In the genomic region with DNA sequence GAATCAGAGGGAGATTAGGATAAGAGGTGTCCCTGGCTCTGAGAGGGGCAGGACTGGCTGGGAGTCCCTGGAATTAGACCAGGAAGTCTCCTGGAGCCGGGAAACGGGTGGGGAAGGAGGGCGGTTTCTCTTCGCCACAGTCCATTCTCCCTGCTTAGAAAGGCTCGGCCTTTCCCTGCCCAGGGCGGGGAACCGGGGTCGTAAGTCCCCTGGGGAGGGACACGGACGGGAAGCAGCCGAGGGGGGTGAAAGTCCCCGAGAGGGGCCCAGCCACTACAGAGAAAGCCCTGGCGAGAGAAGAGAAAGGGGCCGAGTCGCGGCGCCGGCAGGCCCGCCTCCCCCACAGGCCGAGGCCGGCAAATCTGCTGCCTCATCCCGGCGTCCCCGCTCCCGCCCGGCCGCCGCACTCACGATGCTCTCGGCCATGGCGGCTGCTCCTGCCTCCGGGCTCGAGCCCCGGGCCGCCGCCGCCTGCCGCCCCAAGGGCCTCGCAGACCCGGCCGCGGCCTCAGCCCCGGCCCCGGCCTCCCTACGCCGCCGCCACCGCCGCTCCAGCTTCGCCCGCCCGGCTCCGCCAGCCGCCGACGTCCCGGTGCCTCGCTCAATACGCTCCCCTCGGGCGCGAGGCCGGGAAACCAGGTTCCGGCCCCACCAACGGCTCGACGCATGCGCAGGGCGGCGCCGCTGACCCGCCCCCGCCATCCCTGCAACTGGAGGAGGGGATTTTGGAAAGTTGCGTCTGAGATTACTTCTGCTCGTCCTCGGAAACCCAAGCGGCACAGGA, we compare ENCODE assay signal across 8 cellular contexts. TPM values are rescaled to one million over a fixed set of nuclear protein-coding genes. Genes with fewer than 3 reads are reported as not detected.
DNase-seq lines count a peak whose midpoint lies in the region; ATAC-seq, FAIRE-seq and TF ChIP-seq lines count a peak whose summit lies in the region.

NPLOC4 (minus strand) TSS at position 608 of the 784 bp plus-strand sequence; CDS start at position 426, 182 bp downstream.
TSPAN10 (plus strand) TSS at position 692 of the 784 bp plus-strand sequence. CDS start 5,217 bp downstream, outside the sequence.

- H3K4me3 Mint-ChIP-seq in T-helper 1 cell treated with Interleukin-12 subunit alpha and Interleukin-12 subunit beta and Interleukin-4 antibody, amounts not matched to agents 30 μg/mL and 1 μg/mL, for 36 hours, result peak within 1 kb of the TSS; percentile 93

- no peaks in the 10 kb centered on the region for H3K27me3 ChIP-seq in right atrium auricular region
- no peaks in the 10 kb centered on the region for H3K27me3 ChIP-seq in psoas muscle (ENCODE audit: insufficient read depth in 3 of 3, low read length in 2 of 3)

- H3K4me1 ChIP-seq in right atrium auricular region (peaks cover 0 to 32% of the 10 kb centered on the region in 2 donors), psoas muscle (peaks cover 40% of the 10 kb centered on the region)

- H3K36me3 Mint-ChIP-seq in T-helper 1 cell treated with Interleukin-12 subunit alpha and Interleukin-12 subunit beta and Interleukin-4 antibody, amounts not matched to agents 30 μg/mL and 1 μg/mL, for 36 hours (ENCODE audit: low read depth), result peaks cover 8% of the 10 kb centered on the region

- 0% methylated on average over 50 to 77 of the region's 77 CpGs for WGBS in psoas muscle, 3 donors

- peak within 1 kb of the TSS; percentile 82 for H3K27ac Mint-ChIP-seq in T-helper 1 cell treated with Interleukin-12 subunit alpha and Interleukin-12 subunit beta and Interleukin-4 antibody, amounts not matched to agents 30 μg/mL and 1 μg/mL, for 36 hours

- intact Hi-C loops in psoas muscle (cut with DNase I), result loop anchor here (2.0 to 5.0 kb wide), 2 partner anchors 30 to 46 kb away; partner anchors contain the start of genes CCDC137 (in 2 of the 2), OXLD1 (in 2 of the 2), ARL16 (in 1 of the 2) and HGS (in 1 of the 2)

- peak; percentile 83 for TF ChIP-seq POLR2A in GM10847 (IDR thresholded peaks at IDR 0.05; ENCODE audit: extremely low read depth, insufficient read length)

- no peaks in the 10 kb centered on the region for H3K27me3 Mint-ChIP-seq in T-helper 1 cell treated with Interleukin-12 subunit alpha and Interleukin-12 subunit beta and Interleukin-4 antibody, amounts not matched to agents 30 μg/mL and 1 μg/mL, for 36 hours (ENCODE audit: low read depth)

- H3K9me3 ChIP-seq in right atrium auricular region, result no peaks in the 10 kb centered on the region
- no peaks in the 10 kb centered on the region for H3K9me3 ChIP-seq in psoas muscle

- peaks cover 11% of the 10 kb centered on the region for H3K4me1 Mint-ChIP-seq in T-helper 1 cell treated with Interleukin-12 subunit alpha and Interleukin-12 subunit beta and Interleukin-4 antibody, amounts not matched to agents 30 μg/mL and 1 μg/mL, for 36 hours (ENCODE audit: low read depth)

- FAIRE-seq in urothelium cell line (lab: Jason Lieb, UNC), result peak; percentile 50

- ATAC-seq in HG02623 (IDR thresholded peaks at IDR 0.05; ENCODE audit: unreplicated experiment), result peak; percentile 76
- peak; percentile 73 to 80 (median 77) for ATAC-seq in psoas muscle

- H3K4me3 ChIP-seq in right atrium auricular region (peak within 1 kb of the TSS; percentile 71 to 93), psoas muscle (peak within 1 kb of the TSS; percentile 94)

- H3K9me3 Mint-ChIP-seq in T-helper 1 cell treated with Interleukin-12 subunit alpha and Interleukin-12 subunit beta and Interleukin-4 antibody, amounts not matched to agents 30 μg/mL and 1 μg/mL, for 36 hours, result no peaks in the 10 kb centered on the region

- no peaks in the 10 kb centered on the region for H3K36me3 ChIP-seq in right atrium auricular region
- H3K36me3 ChIP-seq in psoas muscle (ENCODE audit: insufficient read depth in 1 of 2, low read depth in 1 of 2), result peaks cover 0 to 19% of the 10 kb centered on the region in 2 donors

- peak; percentile 25 for DNase-seq in NCI-H1436 treated with DMSO at 0.1 percent for 48 hours (lab: John Stamatoyannopoulos, UW)
- peak in 55 of 56 donors; percentile 11 to 88 (median 68) for DNase-seq in amygdala (lab: John Stamatoyannopoulos, UW)
- DNase-seq in right atrium auricular region (ENCODE audit: low spot score), result peak; percentile 83
- peak; percentile 87 to 91 for DNase-seq in psoas muscle
- peak; percentile 99 for DNase-seq in urothelium cell line (ENCODE audit: low spot score)

- TF ChIP-seq CTCF in right atrium auricular region (IDR thresholded peaks at IDR 0.05), result peak in 1 of 2 donors; percentile 19
- TF ChIP-seq CTCF in psoas muscle (IDR thresholded peaks at IDR 0.05), result no peak

- H3K27ac ChIP-seq in right atrium auricular region, result peak within 1 kb of the TSS; percentile 74 to 91
- H3K27ac ChIP-seq in psoas muscle, result peak within 1 kb of the TSS; percentile 95

RNA-seq across cellular contexts. Expression of gene NPLOC4, which starts in this region (rescaled TPM):
- 10 to 100 TPM; 69.3 to 70.4 TPM for total RNA-seq in right atrium auricular region
- 100 to 1,000 TPM; 151 to 324 (median 219) TPM for total RNA-seq in psoas muscle
- polyA plus RNA-seq in psoas muscle, result 100 to 1,000 TPM in 2 of 3 donors, 10 to 100 TPM in 1; 87.3 to 414 (median 117) TPM

RNA-seq across cellular contexts. Expression of gene TSPAN10, which starts in this region (rescaled TPM):
- total RNA-seq in right atrium auricular region (not detected), psoas muscle (under 1 TPM in 2 of 4 donors, not detected in 2; 0.22 to 0.67 TPM)
- polyA plus RNA-seq in psoas muscle, result under 1 TPM; 0.09 to 0.39 (median 0.14) TPM

Comparison
In these comparisons a context has a peak if more than half of its experiments do, and no peak if none do; other contexts are left out.
1. Peak in every context shown above with its lines: DNase-seq, ATAC-seq, H3K4me3 ChIP-seq and H3K27ac ChIP-seq.
2. DNase-seq: peak in every context shown above with its lines; median percentile 99 in urothelium cell line; 89 in psoas muscle; 83 in right atrium auricular region; 68 in amygdala; 25 in NCI-H1436 treated with DMSO at 0.1 percent for 48 hours.